ENCODE assay signal across 22 cellular contexts in genomic region chr2:160489096-160489495, GRCh38. TPM values are rescaled to one million over a fixed set of nuclear protein-coding genes. Genes with fewer than 3 reads are reported as not detected.
DNase-seq lines count a peak whose midpoint lies in the region; ATAC-seq, FAIRE-seq and TF ChIP-seq lines count a peak whose summit lies in the region.
"Had no signal": no experiment of that assay in that cellular context is flagged by ENCODE, and none has a peak within 500 bp of the region (broad histone marks: within the 10 kb centered on the region; RNA-seq: fewer than 3 reads in every experiment).

No MANE protein-coding gene starts in this region.

- H3K9ac ChIP-seq in Loucy (ENCODE audit: low read depth, low read length, poor library complexity, severe bottlenecking): no peak overlapping the region
- no peak overlapping the region for H3K9ac ChIP-seq in endothelial cell of umbilical vein (replicated peaks; ENCODE audit: extremely low read depth, insufficient read depth, low read length)
- H3K9ac ChIP-seq in smooth muscle cell (ENCODE audit: low read depth): no peak overlapping the region

- H3K9me3 ChIP-seq in Loucy (ENCODE audit: insufficient read depth, low read depth, low read length) (no peaks in the 10 kb centered on the region), endothelial cell of umbilical vein (replicated peaks; ENCODE audit: control insufficient read depth, insufficient read depth, low read length) (no peaks in the 10 kb centered on the region), smooth muscle cell (replicated peaks; ENCODE audit: low read depth) (no peaks in the 10 kb centered on the region), esophagus squamous epithelium (no peaks in the 10 kb centered on the region)
- H3K9me3 ChIP-seq: esophagus muscularis mucosa, MG63, psoas muscle had no signal

- H3K4me2 ChIP-seq in Loucy (ENCODE audit: low read depth, low read length, poor library complexity, severe bottlenecking) (peak overlapping the region; percentile 80), endothelial cell of umbilical vein (ENCODE audit: insufficient read depth, low read length) (no peak overlapping the region), smooth muscle cell (peak overlapping the region; percentile 100)

- dilution Hi-C loops in endothelial cell of umbilical vein (cut with MboI; ENCODE audit: extremely low pct_ligation_motif_present, low sequenced_read_pairs): no loop called here

- peaks cover 50% of the 10 kb centered on the region for H3K4me1 ChIP-seq in Loucy (ENCODE audit: insufficient read depth, low read length, poor library complexity, severe bottlenecking)
- H3K4me1 ChIP-seq in endothelial cell of umbilical vein (ENCODE audit: control insufficient read depth, extremely low read depth, insufficient read depth, low read length): peaks cover 22% of the 10 kb centered on the region
- peaks cover 12% of the 10 kb centered on the region for H3K4me1 ChIP-seq in smooth muscle cell (ENCODE audit: low read depth)
- peaks cover 0 to 55% (median 0%) of the 10 kb centered on the region in 3 donors for H3K4me1 ChIP-seq in esophagus squamous epithelium

- POLR2A ChIA-PET in endothelial cell of umbilical vein (lab: Charles Lee): no interaction called here

- H3K27ac ChIP-seq in endothelial cell of umbilical vein (ENCODE audit: insufficient read depth, low read depth, low read length) (no peak overlapping the region), smooth muscle cell (ENCODE audit: low read depth) (peak overlapping the region; percentile 25), esophagus squamous epithelium (peak overlapping the region in 1 of 4 donors; percentile 19)
- H3K27ac ChIP-seq: psoas muscle, WERI-Rb-1 had no signal

- H3K27ac Mint-ChIP-seq in activated T-cell treated with anti-CD3 and anti-CD28 coated beads, Interleukin-2, amount 50 U/mL, for 72 hours: peak overlapping the region; percentile 48
- H3K27ac Mint-ChIP-seq: activated naive CD8-positive, alpha-beta T cell treated with anti-CD3 and anti-CD28 coated beads, Interleukin-2, amount 10 ng/mL, durations not matched to agents 7 days and 5 days; nephron progenitor cell had no signal

- H3K36me3 ChIP-seq in Loucy (ENCODE audit: insufficient read depth, low read length) (no peaks in the 10 kb centered on the region), endothelial cell of umbilical vein (ENCODE audit: control insufficient read depth in 2 of 2, extremely low read depth in 1 of 2, insufficient read depth in 2 of 2, low read length in 2 of 2) (no peaks in the 10 kb centered on the region), smooth muscle cell (ENCODE audit: low read depth) (no peaks in the 10 kb centered on the region), esophagus squamous epithelium (no peaks in the 10 kb centered on the region)
- H3K36me3 ChIP-seq: esophagus muscularis mucosa had no signal

- no peak for TF ChIP-seq CTCF in Loucy (conservative IDR thresholded peaks at IDR 0.05; ENCODE audit: low read length)
- no peak for TF ChIP-seq CTCF in endothelial cell of umbilical vein (IDR thresholded peaks at IDR 0.05; ENCODE audit: extremely low read depth in 1 of 2, insufficient read depth in 1 of 2, low read depth in 1 of 2, low read length in 2 of 2)
- no peak for TF ChIP-seq CTCF in smooth muscle cell (IDR thresholded peaks at IDR 0.05; ENCODE audit: borderline replicate concordance, insufficient read depth, poor library complexity, severe bottlenecking)
- TF ChIP-seq CTCF in esophagus squamous epithelium (IDR thresholded peaks at IDR 0.05): no peak

- H3K27me3 Mint-ChIP-seq in activated T-cell treated with anti-CD3 and anti-CD28 coated beads, Interleukin-2, amount 50 U/mL, for 72 hours (ENCODE audit: low read depth): no peaks in the 10 kb centered on the region
- H3K27me3 Mint-ChIP-seq: activated naive CD8-positive, alpha-beta T cell treated with anti-CD3 and anti-CD28 coated beads, Interleukin-2, amount 10 ng/mL, durations not matched to agents 7 days and 5 days had no signal

- H3F3A ChIP-seq in Loucy (ENCODE audit: low read depth): no peaks in the 10 kb centered on the region
- no peaks in the 10 kb centered on the region for H3F3A ChIP-seq in smooth muscle cell (ENCODE audit: low read depth)

- H3K9me1 ChIP-seq in endothelial cell of umbilical vein (replicated peaks; ENCODE audit: control insufficient read depth, extremely low read depth, insufficient read depth, low read length): no peaks in the 10 kb centered on the region

- H3K9me2 ChIP-seq in Loucy (replicated peaks; ENCODE audit: low read depth, low read length): no peaks in the 10 kb centered on the region

- H3K9me3 Mint-ChIP-seq in activated T-cell treated with anti-CD3 and anti-CD28 coated beads, Interleukin-2, amount 50 U/mL, for 72 hours: no peaks in the 10 kb centered on the region
- H3K9me3 Mint-ChIP-seq: activated naive CD8-positive, alpha-beta T cell treated with anti-CD3 and anti-CD28 coated beads, Interleukin-2, amount 10 ng/mL, durations not matched to agents 7 days and 5 days had no signal

- H4K20me1 ChIP-seq in Loucy (ENCODE audit: insufficient read depth, low read length, poor library complexity, severe bottlenecking) (peaks cover 6% of the 10 kb centered on the region), endothelial cell of umbilical vein (replicated peaks; ENCODE audit: control insufficient read depth, extremely low read depth, insufficient read depth, low read length) (peaks cover 3% of the 10 kb centered on the region), smooth muscle cell (ENCODE audit: low read depth) (peaks cover 60% of the 10 kb centered on the region)

- peaks cover 2 to 8% of the 10 kb centered on the region in 2 donors for H3K36me3 Mint-ChIP-seq in activated T-cell treated with anti-CD3 and anti-CD28 coated beads, Interleukin-2, amount 50 U/mL, for 72 hours (ENCODE audit: insufficient read depth in 2 of 2)

- CTCF ChIA-PET in endothelial cell of umbilical vein (lab: Charles Lee): interaction anchor here (0.9 to 1.5 kb wide), 4 partner anchors 55 to 165 kb away, joined by 3 to 11 read pairs (median 3); no protein-coding TSS in a partner anchor

- no peak for DNase-seq in activated T-cell treated with anti-CD3 and anti-CD28 coated beads, Interleukin-2, amount 50 U/mL, for 72 hours
- no peak for DNase-seq in activated T-cell treated with anti-CD3 and anti-CD28 coated beads for 4 hours
- no peak for DNase-seq in endothelial cell of umbilical vein (ENCODE audit: low read depth, low spot score)
- DNase-seq in smooth muscle cell (lab: John Stamatoyannopoulos, UW; ENCODE audit: unreplicated experiment): no peak
- no peak for DNase-seq in esophagus squamous epithelium (lab: John Stamatoyannopoulos, UW)
- no peak for DNase-seq in ecto neural progenitor cell (ENCODE audit: low spot score)
- DNase-seq: ACHN; activated naive CD8-positive, alpha-beta T cell treated with anti-CD3 and anti-CD28 coated beads, Interleukin-2, amount 10 ng/mL, durations not matched to agents 7 days and 5 days; DMS79; hippocampal formation; kidney glomerular epithelial cell; MG63; NCI-H1694 treated with DMSO at 0.1 percent for 48 hours; nephron progenitor cell; NK-92 treated with Interleukin-12 subunit alpha and Interleukin-12 subunit beta, amount 100 ng/mL, for 24 hours; psoas muscle; stimulated activated naive CD4-positive, alpha-beta T cell treated with Interleukin-2 at 50 U/mL for 16 hours; WERI-Rb-1 had no signal

- ATAC-seq in activated T-cell treated with anti-CD3 and anti-CD28 coated beads, Interleukin-2, amount 50 U/mL, for 72 hours (replicated peaks in 1 of 2): peak; percentile 40 to 50
- no peak for ATAC-seq in HG02938 (IDR thresholded peaks at IDR 0.05; ENCODE audit: unreplicated experiment)
- ATAC-seq: psoas muscle had no signal

- H3K79me2 ChIP-seq in Loucy (ENCODE audit: insufficient read depth, low read length) (peaks cover 67% of the 10 kb centered on the region), endothelial cell of umbilical vein (ENCODE audit: control insufficient read depth, insufficient read depth, low read length) (peaks cover 87% of the 10 kb centered on the region), smooth muscle cell (ENCODE audit: low read depth) (peaks cover 95% of the 10 kb centered on the region)

- no peak overlapping the region for H2AFZ ChIP-seq in Loucy (ENCODE audit: low read length)
- no peak overlapping the region for H2AFZ ChIP-seq in endothelial cell of umbilical vein (ENCODE audit: low read depth, low read length)
- H2AFZ ChIP-seq in smooth muscle cell (ENCODE audit: low read depth): no peak overlapping the region

- peaks cover 74% of the 10 kb centered on the region for H3K4me1 Mint-ChIP-seq in activated T-cell treated with anti-CD3 and anti-CD28 coated beads, Interleukin-2, amount 50 U/mL, for 72 hours (ENCODE audit: low read depth)

- 98% methylated on average over 1 of the region's 1 CpG for WGBS in smooth muscle cell (ENCODE audit: low lambda C conversion rate)
- WGBS in esophagus squamous epithelium, 2 donors: 77% methylated on average over 1 of the region's 1 CpG

- no peaks in the 10 kb centered on the region for H3K27me3 ChIP-seq in Loucy (ENCODE audit: insufficient read depth, low read length, poor library complexity, severe bottlenecking)
- H3K27me3 ChIP-seq in endothelial cell of umbilical vein (ENCODE audit: control insufficient read depth in 2 of 2, insufficient read depth in 2 of 2, low read length in 2 of 2): no peaks in the 10 kb centered on the region
- no peaks in the 10 kb centered on the region for H3K27me3 ChIP-seq in smooth muscle cell (ENCODE audit: low read depth)
- no peaks in the 10 kb centered on the region for H3K27me3 ChIP-seq in esophagus squamous epithelium
- H3K27me3 ChIP-seq: esophagus muscularis mucosa, MG63 had no signal

- H3K4me3 Mint-ChIP-seq in activated T-cell treated with anti-CD3 and anti-CD28 coated beads, Interleukin-2, amount 50 U/mL, for 72 hours: peak overlapping the region; percentile 57 to 63
- H3K4me3 Mint-ChIP-seq: activated naive CD8-positive, alpha-beta T cell treated with anti-CD3 and anti-CD28 coated beads, Interleukin-2, amount 10 ng/mL, durations not matched to agents 7 days and 5 days; nephron progenitor cell had no signal

- TF ChIP-seq POLR2A in endothelial cell of umbilical vein (IDR thresholded peaks at IDR 0.05; ENCODE audit: low read depth, low read length): no peak
- TF ChIP-seq POLR2A in esophagus squamous epithelium (IDR thresholded peaks at IDR 0.05): no peak

- H3K4me3 ChIP-seq in Loucy (ENCODE audit: low read length, poor library complexity, severe bottlenecking) (peak overlapping the region; percentile 30), endothelial cell of umbilical vein (replicated peaks in 1 of 3; ENCODE audit: insufficient read depth in 1 of 3, low read depth in 1 of 3, low read length in 3 of 3) (no peak overlapping the region), smooth muscle cell (no peak overlapping the region), esophagus squamous epithelium (no peak overlapping the region)
- H3K4me3 ChIP-seq: esophagus muscularis mucosa, MG63, psoas muscle had no signal

- peak; percentile 24 for FAIRE-seq in endothelial cell of umbilical vein (lab: Jason Lieb, UNC)
- FAIRE-seq: urothelium cell line had no signal

- BruUV-seq in endothelial cell of umbilical vein (replicated peaks; lab: Mats Ljungman, UMichigan): no TSS peak

- intact Hi-C loops in endothelial cell of umbilical vein (cut with micrococcal nuclease): no loop called here
- intact Hi-C loops in esophagus squamous epithelium (cut with DNase I): no loop called here

RNA-seq across cellular contexts. Expression of gene RBMS1, which starts 4.5 kb away (rescaled TPM):
- total RNA-seq in activated T-cell treated with anti-CD3 and anti-CD28 coated beads, Interleukin-2, amount 50 U/mL, for 72 hours: 10 to 100 TPM; 48.4 to 55.1 TPM
- total RNA-seq in endothelial cell of umbilical vein (93.3 and 94.8 TPM in 2 replicates), smooth muscle cell (142 and 160 TPM in 2 replicates), esophagus squamous epithelium (10 to 100 TPM; 26.3 to 52.5 (median 37.5) TPM)
- polyA plus RNA-seq in endothelial cell of umbilical vein (52.0 and 60.0 TPM in 2 replicates), smooth muscle cell (103 and 116 TPM in 2 replicates)
- polyA plus RNA-seq in endothelial cell of umbilical vein (2011; cell fraction: cytosol; rRNA removed): 57.6 and 61.3 TPM in 2 replicates
- polyA plus RNA-seq in endothelial cell of umbilical vein (2011; cell fraction: nucleus; rRNA removed): 117 and 150 TPM in 2 replicates
- polyA plus RNA-seq in endothelial cell of umbilical vein (2012): 64.5 and 83.0 TPM in 2 replicates
- 89.1 and 96.8 TPM in 2 replicates for polyA minus RNA-seq in endothelial cell of umbilical vein
- 18.2 TPM for polyA minus RNA-seq in endothelial cell of umbilical vein (2011; cell fraction: cytosol; rRNA and poly(A)+ RNA removed)
- polyA minus RNA-seq in endothelial cell of umbilical vein (2011; cell fraction: nucleus; rRNA and poly(A)+ RNA removed): 190 and 241 TPM in 2 replicates
